ENCODE assay signal across 19 cellular contexts in genomic region chr11:2215561-2216399, GRCh38. TPM values are rescaled to one million over a fixed set of nuclear protein-coding genes. Genes with fewer than 3 reads are reported as not detected.
DNase-seq lines count a peak whose midpoint lies in the region; ATAC-seq, FAIRE-seq and TF ChIP-seq lines count a peak whose summit lies in the region.
"Had no signal": no experiment of that assay in that cellular context is flagged by ENCODE, and none has a peak within 500 bp of the region (broad histone marks: within the 10 kb centered on the region; RNA-seq: fewer than 3 reads in every experiment).

No MANE protein-coding gene starts in this region.

- H3K27ac Mint-ChIP-seq in stimulated activated naive CD8-positive, alpha-beta T cell treated with anti-CD3 and anti-CD28 coated beads, Interleukin-15, amount 100 ng/mL, for 72 hours = no peak overlapping the region
- H3K27ac Mint-ChIP-seq: activated naive CD8-positive, alpha-beta T cell treated with anti-CD3 and anti-CD28 coated beads for 36 hours; activated T-cell treated with anti-CD3 and anti-CD28 coated beads, Interleukin-2, amount 50 U/mL, for 24 hours had no signal

- H3K4ac ChIP-seq in trophoblast cell (ENCODE audit: low read depth, low read length) = no peak overlapping the region

- H2BK5ac ChIP-seq in trophoblast cell (ENCODE audit: low read depth, low read length, poor library complexity) = no peak overlapping the region

- no peak for TF ChIP-seq RAD21 in K562 (CRISPR knock-in tag; conservative IDR thresholded peaks at IDR 0.05 in 1 of 2, IDR thresholded peaks at IDR 0.05 in 1 of 2)

- H3K18ac ChIP-seq in trophoblast cell (ENCODE audit: low read length) = no peak overlapping the region

- peaks cover 10% of the 10 kb centered on the region for H4K20me1 ChIP-seq in K562 (replicated peaks; ENCODE audit: control insufficient read depth, insufficient read depth, low read length)

- POLR2A ChIA-PET in K562 (lab: Yijun Ruan, JAX) = interaction anchor here (0.7 kb wide), 1 partner anchor 347 kb away, joined by 3 read pairs; no protein-coding TSS in a partner anchor

- H2AFZ ChIP-seq in K562 (ENCODE audit: low read depth, low read length) = no peak overlapping the region
- no peak overlapping the region for H2AFZ ChIP-seq in trophoblast cell (ENCODE audit: insufficient read depth, low read length, poor library complexity)

- WGBS in K562 (ENCODE audit: insufficient coverage, low coverage, missing lambda C conversion rate) = 16% methylated on average over 18 of the region's 34 CpGs
- no CpG with 5 or more reads among the region's 34 CpGs for WGBS in trophoblast cell (ENCODE audit: extremely low coverage, insufficient coverage, insufficient read length)

- CTCF ChIA-PET in K562 (lab: Yijun Ruan, JAX; ENCODE audit: low intra/inter-chr PET ratio) = no interaction called here

- in situ Hi-C loops in K562 (cut with MboI) = no loop called here

- peaks cover 28% of the 10 kb centered on the region for H3K4me1 Mint-ChIP-seq in stimulated activated naive CD8-positive, alpha-beta T cell treated with anti-CD3 and anti-CD28 coated beads, Interleukin-15, amount 100 ng/mL, for 72 hours

- no peak overlapping the region for H4K8ac ChIP-seq in trophoblast cell (ENCODE audit: low read depth, low read length)

- H3K9me1 ChIP-seq in K562 (ENCODE audit: control insufficient read depth, insufficient read depth, low read length) = no peaks in the 10 kb centered on the region

- no peak for FAIRE-seq in K562 (lab: Jason Lieb, UNC)

- no peaks in the 10 kb centered on the region for H3K27me3 Mint-ChIP-seq in stimulated activated naive CD8-positive, alpha-beta T cell treated with anti-CD3 and anti-CD28 coated beads, Interleukin-15, amount 100 ng/mL, for 72 hours
- H3K27me3 Mint-ChIP-seq: activated naive CD8-positive, alpha-beta T cell treated with anti-CD3 and anti-CD28 coated beads for 36 hours; activated T-cell treated with anti-CD3 and anti-CD28 coated beads, Interleukin-2, amount 50 U/mL, for 24 hours had no signal

- no peak for TF ChIP-seq EP300 in K562 (IDR thresholded peaks at IDR 0.05; ENCODE audit: low read length)

- no peak overlapping the region for H3K27ac ChIP-seq in K562 (ENCODE audit: extremely low read depth, low read depth, low read length)
- no peak overlapping the region for H3K27ac ChIP-seq in trophoblast cell (ENCODE audit: low read depth, low read length)
- H3K27ac ChIP-seq: body of pancreas, coronary artery, psoas muscle, testis had no signal

- no peak overlapping the region for H3K4me3 Mint-ChIP-seq in stimulated activated naive CD8-positive, alpha-beta T cell treated with anti-CD3 and anti-CD28 coated beads, Interleukin-15, amount 100 ng/mL, for 72 hours
- H3K4me3 Mint-ChIP-seq: activated CD4-positive, alpha-beta T cell treated with anti-CD3 and anti-CD28 coated beads, Interleukin-2, amount 10 ng/mL, durations not matched to agents 7 days and 5 days; activated naive CD8-positive, alpha-beta T cell treated with anti-CD3 and anti-CD28 coated beads for 36 hours; activated T-cell treated with anti-CD3 and anti-CD28 coated beads, Interleukin-2, amount 50 U/mL, for 24 hours; CD4-positive, alpha-beta memory T cell had no signal

- H3K4me1 ChIP-seq in K562 (replicated peaks in 1 of 2; ENCODE audit: control insufficient read depth in 2 of 2, insufficient read depth in 2 of 2, low read length in 2 of 2) = peaks cover 0 to 35% of the 10 kb centered on the region in 2 experiments; a peak in 2 of 5 replicates
- no peaks in the 10 kb centered on the region for H3K4me1 ChIP-seq in trophoblast cell (ENCODE audit: control insufficient read depth in 1 of 2, insufficient read depth in 2 of 2, low read length in 2 of 2)
- H3K4me1 ChIP-seq: psoas muscle had no signal

- H3K79me2 ChIP-seq in K562 (ENCODE audit: control insufficient read depth, insufficient read depth, low read length) (no peaks in the 10 kb centered on the region), trophoblast cell (ENCODE audit: control insufficient read depth, insufficient read depth, low read length, poor library complexity) (no peaks in the 10 kb centered on the region)

- peak; percentile 65 for ATAC-seq in stimulated activated naive CD8-positive, alpha-beta T cell treated with anti-CD3 and anti-CD28 coated beads, Interleukin-15, amount 100 ng/mL, for 72 hours
- no peak for ATAC-seq in stimulated activated naive CD8-positive, alpha-beta T cell treated with anti-CD3 and anti-CD28 coated beads, Interleukin-15, Interleukin-2, amounts not matched to agents 100 U/mL and 50 U/mL, for 24 hours
- peak; percentile 48; the same call in 2 of the 3 replicates for ATAC-seq in K562
- ATAC-seq: body of pancreas had no signal

- no peaks in the 10 kb centered on the region for H3K9me3 ChIP-seq in K562 (replicated peaks; ENCODE audit: control insufficient read depth, insufficient read depth, low read depth, low read length)
- peaks cover 10% of the 10 kb centered on the region for H3K9me3 ChIP-seq in trophoblast cell (ENCODE audit: insufficient read depth, low read depth, low read length)
- H3K9me3 ChIP-seq: body of pancreas, psoas muscle, testis had no signal

- H3K36me3 ChIP-seq in K562 (ENCODE audit: control insufficient read depth, insufficient read depth, low read length) = no peaks in the 10 kb centered on the region
- H3K36me3 ChIP-seq in trophoblast cell (ENCODE audit: control insufficient read depth in 1 of 2, insufficient read depth in 2 of 2, low read length in 2 of 2) = no peaks in the 10 kb centered on the region

- H3K27me3 ChIP-seq in K562 (ENCODE audit: control insufficient read depth in 2 of 2, insufficient read depth in 2 of 2, low read length in 2 of 2) (peaks cover 18 to 64% of the 10 kb centered on the region in 2 experiments; a peak in 4 of 5 replicates), trophoblast cell (ENCODE audit: insufficient read depth, low read length) (no peaks in the 10 kb centered on the region)
- H3K27me3 ChIP-seq: body of pancreas, testis had no signal

- H2AK5ac ChIP-seq in trophoblast cell (ENCODE audit: low read length) = no peak overlapping the region

- no peak overlapping the region for H4K12ac ChIP-seq in trophoblast cell (ENCODE audit: low read depth, low read length)

- no peak overlapping the region; a peak in 1 of 4 replicates for H3K9ac ChIP-seq in K562 (ENCODE audit: insufficient read depth in 1 of 2, low read depth in 2 of 2, low read length in 2 of 2)
- H3K9ac ChIP-seq in trophoblast cell (ENCODE audit: low read length) = no peak overlapping the region

- no peaks in the 10 kb centered on the region for H3K79me1 ChIP-seq in trophoblast cell (ENCODE audit: low read length)

- H4K91ac ChIP-seq in trophoblast cell (ENCODE audit: low read depth, low read length) = no peak overlapping the region

- no peak overlapping the region for H3K14ac ChIP-seq in trophoblast cell (ENCODE audit: low read length)

- no peak overlapping the region for H2BK12ac ChIP-seq in trophoblast cell (ENCODE audit: low read length)

- DNase-seq in stimulated activated naive CD8-positive, alpha-beta T cell treated with anti-CD3 and anti-CD28 coated beads, Interleukin-15, amount 100 ng/mL, for 72 hours = peak in 1 of 2 donors; percentile 5
- DNase-seq in stimulated activated naive CD8-positive, alpha-beta T cell treated with anti-CD3 and anti-CD28 coated beads, Interleukin-15, Interleukin-2, amounts not matched to agents 100 U/mL and 50 U/mL, for 24 hours = no peak
- DNase-seq in K562 (ENCODE audit: extremely low read depth in 1 of 4, low spot score in 3 of 4) (peak in 3 of 4 experiments; percentile 9 to 12 (median 12)), mesenteric fat pad (ENCODE audit: low spot score) (peak; percentile 74), erythroblast (lab: John Stamatoyannopoulos, UW) (no peak), trophoblast cell (no peak)
- DNase-seq in activated CD4-positive, alpha-beta T cell treated with anti-CD3 and anti-CD28 coated beads for 48 hours = no peak
- DNase-seq: activated CD4-positive, alpha-beta T cell treated with anti-CD3 and anti-CD28 coated beads, Interleukin-2, amount 10 ng/mL, durations not matched to agents 7 days and 5 days; activated naive CD8-positive, alpha-beta T cell treated with anti-CD3 and anti-CD28 coated beads for 36 hours; activated T-cell treated with anti-CD3 and anti-CD28 coated beads, Interleukin-2, amount 50 U/mL, for 24 hours; CD4-positive, alpha-beta memory T cell; NCI-H1930; NCI-H446; psoas muscle; testis had no signal

- peak in 1 of 3 experiments; percentile 49; a peak in 2 of 6 replicates for TF ChIP-seq CTCF in K562 (IDR thresholded peaks at IDR 0.05 in 2 of 3, conservative IDR thresholded peaks at IDR 0.05 in 1 of 3; ENCODE audit: insufficient read depth in 2 of 3, low read depth in 1 of 3, low read length in 3 of 3)

- H3K4me2 ChIP-seq in K562 (ENCODE audit: insufficient read depth, low read length) (no peak overlapping the region), trophoblast cell (ENCODE audit: low read length) (no peak overlapping the region)

- H3K4me3 ChIP-seq in K562 = no peak overlapping the region
- H3K4me3 ChIP-seq in trophoblast cell (ENCODE audit: low read depth, low read length) = no peak overlapping the region
- H3K4me3 ChIP-seq: body of pancreas, coronary artery, psoas muscle, testis had no signal

- H2BK120ac ChIP-seq in trophoblast cell (ENCODE audit: insufficient read depth, low read length, poor library complexity) = no peak overlapping the region

- intact Hi-C loops in K562 (cut with micrococcal nuclease) = no loop called here

- no peak for TF ChIP-seq POLR2A in K562 (conservative IDR thresholded peaks at IDR 0.05)
- no peak for TF ChIP-seq POLR2A in erythroblast (IDR thresholded peaks at IDR 0.05; ENCODE audit: low read length)

- no peaks in the 10 kb centered on the region for H3K9me3 Mint-ChIP-seq in stimulated activated naive CD8-positive, alpha-beta T cell treated with anti-CD3 and anti-CD28 coated beads, Interleukin-15, amount 100 ng/mL, for 72 hours
- H3K9me3 Mint-ChIP-seq: activated naive CD8-positive, alpha-beta T cell treated with anti-CD3 and anti-CD28 coated beads for 36 hours; activated T-cell treated with anti-CD3 and anti-CD28 coated beads, Interleukin-2, amount 50 U/mL, for 24 hours had no signal

- BruUV-seq in K562 (replicated peaks; lab: Mats Ljungman, UMichigan) = no TSS peak

- H3K23ac ChIP-seq in trophoblast cell (ENCODE audit: low read length) = no peak overlapping the region

RNA-seq across cellular contexts. Expression of gene TH, which starts 44.2 kb away (rescaled TPM):
- not detected in 2 replicates for total RNA-seq in K562 (2011; cell fraction: chromatin; rRNA removed; ENCODE audit: low replicate concordance)
- not detected in 2 replicates for total RNA-seq in K562 (2011; cell fraction: nucleolus; rRNA removed)
- not detected in 2 replicates for total RNA-seq in K562 (2011; cell fraction: nucleoplasm; rRNA removed)
- total RNA-seq in K562 (2014; rRNA removed) (not detected in 2 replicates), K562 (2014; rRNA removed; fragmentation: Illumina TruSeq; extraction: Trizol) (not detected in 2 replicates), K562 (2015; rRNA removed; fragmentation: Illumina TruSeq; extraction: Trizol) (not detected in 2 replicates), K562 (2021) (not detected in 2 replicates), mesenteric fat pad (not detected)
- polyA plus RNA-seq in K562 (2011; rRNA removed) (not detected in 2 replicates), K562 (2014; fragmentation: Illumina TruSeq; extraction: Trizol) (not detected in 2 replicates), K562 (2014; fragmentation: Nextera tagmentation; extraction: Ambion mirVana) (not detected), K562 (2014; rRNA removed) (not detected in 2 replicates)
- 0.06 TPM in 1 of 2 replicates, not detected in the other for polyA plus RNA-seq in K562 (2011; cell fraction: cytosol; rRNA removed)
- polyA plus RNA-seq in K562 (2011; cell fraction: nucleus; rRNA removed) = not detected in 2 replicates
- not detected in 2 replicates for polyA plus RNA-seq in K562 (2012)
- polyA minus RNA-seq in K562 (2011; rRNA and poly(A)+ RNA removed) = not detected in 2 replicates
- not detected in 2 replicates for polyA minus RNA-seq in K562 (2011; cell fraction: cytosol; rRNA and poly(A)+ RNA removed)
- polyA minus RNA-seq in K562 (2011; cell fraction: nucleus; rRNA and poly(A)+ RNA removed) = not detected in 2 replicates
- 0.03 TPM in 2 replicates for polyA plus RNA-seq in trophoblast cell (2013)
- total RNA-seq: activated CD4-positive, alpha-beta T cell treated with anti-CD3 and anti-CD28 coated beads, Interleukin-2, amount 10 ng/mL, durations not matched to agents 7 days and 5 days; activated naive CD8-positive, alpha-beta T cell treated with anti-CD3 and anti-CD28 coated beads for 36 hours; CD4-positive, alpha-beta memory T cell; fibroblast of villous mesenchyme had no signal
- polyA plus RNA-seq: CD4-positive, alpha-beta memory T cell had no signal

RNA-seq across cellular contexts. Expression of gene ASCL2, which starts 54.6 kb away (rescaled TPM):
- total RNA-seq in K562 (2011; cell fraction: chromatin; rRNA removed; ENCODE audit: low replicate concordance) = 0.25 and 0.30 TPM in 2 replicates
- 0.79 and 0.83 TPM in 2 replicates for total RNA-seq in K562 (2011; cell fraction: nucleolus; rRNA removed)
- 0.22 and 0.31 TPM in 2 replicates for total RNA-seq in K562 (2011; cell fraction: nucleoplasm; rRNA removed)
- total RNA-seq in K562 (2014; rRNA removed) (1.4 and 1.7 TPM in 2 replicates), K562 (2014; rRNA removed; fragmentation: Illumina TruSeq; extraction: Trizol) (0.11 TPM in 1 of 2 replicates, not detected in the other), K562 (2015; rRNA removed; fragmentation: Illumina TruSeq; extraction: Trizol) (0.36 and 0.53 TPM in 2 replicates), K562 (2021) (1.1 and 1.2 TPM in 2 replicates), mesenteric fat pad (0.64 TPM)
- polyA plus RNA-seq in K562 (2011; rRNA removed) (0.07 and 0.15 TPM in 2 replicates), K562 (2014; fragmentation: Illumina TruSeq; extraction: Trizol) (0.12 and 0.26 TPM in 2 replicates), K562 (2014; fragmentation: Nextera tagmentation; extraction: Ambion mirVana) (not detected), K562 (2014; rRNA removed) (0.76 and 1.4 TPM in 2 replicates)
- 0.15 and 1.7 TPM in 2 replicates for polyA plus RNA-seq in K562 (2011; cell fraction: cytosol; rRNA removed)
- polyA plus RNA-seq in K562 (2011; cell fraction: nucleus; rRNA removed) = 0.13 and 0.40 TPM in 2 replicates
- 0.93 and 1.0 TPM in 2 replicates for polyA plus RNA-seq in K562 (2012)
- polyA minus RNA-seq in K562 (2011; rRNA and poly(A)+ RNA removed) = not detected in 2 replicates
- not detected in 2 replicates for polyA minus RNA-seq in K562 (2011; cell fraction: cytosol; rRNA and poly(A)+ RNA removed)
- polyA minus RNA-seq in K562 (2011; cell fraction: nucleus; rRNA and poly(A)+ RNA removed) = 0.22 and 0.27 TPM in 2 replicates
- 0.59 and 0.60 TPM in 2 replicates for polyA plus RNA-seq in trophoblast cell (2013)
- total RNA-seq: fibroblast of villous mesenchyme, psoas muscle had no signal
- polyA plus RNA-seq: neural cell had no signal

RNA-seq across cellular contexts. Expression of gene INS, which starts 54.8 kb away (rescaled TPM):
- not detected in 2 replicates for total RNA-seq in K562 (2011; cell fraction: chromatin; rRNA removed; ENCODE audit: low replicate concordance)
- total RNA-seq in K562 (2011; cell fraction: nucleolus; rRNA removed) = not detected in 2 replicates
- not detected in 2 replicates for total RNA-seq in K562 (2011; cell fraction: nucleoplasm; rRNA removed)
- total RNA-seq in K562 (2014; rRNA removed) = not detected in 2 replicates
- total RNA-seq in K562 (2014; rRNA removed; fragmentation: Illumina TruSeq; extraction: Trizol) = not detected in 2 replicates
- total RNA-seq in K562 (2015; rRNA removed; fragmentation: Illumina TruSeq; extraction: Trizol) = not detected in 2 replicates
- total RNA-seq in K562 (2021) = not detected in 2 replicates
- polyA plus RNA-seq in K562 (2011; rRNA removed) = not detected in 2 replicates
- polyA plus RNA-seq in K562 (2011; cell fraction: cytosol; rRNA removed) = not detected in 2 replicates
- not detected in 2 replicates for polyA plus RNA-seq in K562 (2011; cell fraction: nucleus; rRNA removed)
- polyA plus RNA-seq in K562 (2012) = not detected in 2 replicates
- polyA plus RNA-seq in K562 (2014; fragmentation: Illumina TruSeq; extraction: Trizol) = not detected in 2 replicates
- polyA plus RNA-seq in K562 (2014; fragmentation: Nextera tagmentation; extraction: Ambion mirVana) = not detected
- polyA plus RNA-seq in K562 (2014; rRNA removed) = not detected in 2 replicates
- polyA minus RNA-seq in K562 (2011; rRNA and poly(A)+ RNA removed) = not detected in 2 replicates
- not detected in 2 replicates for polyA minus RNA-seq in K562 (2011; cell fraction: cytosol; rRNA and poly(A)+ RNA removed)
- not detected in 2 replicates for polyA minus RNA-seq in K562 (2011; cell fraction: nucleus; rRNA and poly(A)+ RNA removed)
- 0.74 TPM for total RNA-seq in mesenteric fat pad
- polyA plus RNA-seq in trophoblast cell (2013) = not detected in 2 replicates
- total RNA-seq: activated CD4-positive, alpha-beta T cell treated with anti-CD3 and anti-CD28 coated beads, Interleukin-2, amount 10 ng/mL, durations not matched to agents 7 days and 5 days; activated naive CD8-positive, alpha-beta T cell treated with anti-CD3 and anti-CD28 coated beads for 36 hours; CD4-positive, alpha-beta memory T cell; fibroblast of villous mesenchyme; psoas muscle; testis had no signal
- polyA plus RNA-seq: CD4-positive, alpha-beta memory T cell; neural cell had no signal

Comparison
In these comparisons a context has a peak if more than half of its experiments do, and no peak if none do; other contexts are left out.
1. DNase-seq: peak in K562 (3 of 4) and mesenteric fat pad (single experiment); none in stimulated activated naive CD8-positive, alpha-beta T cell treated with anti-CD3 and anti-CD28 coated beads, Interleukin-15, Interleukin-2, amounts not matched to agents 100 U/mL and 50 U/mL, for 24 hours (single experiment), activated CD4-positive, alpha-beta T cell treated with anti-CD3 and anti-CD28 coated beads for 48 hours (single experiment), erythroblast (0 of 2) and trophoblast cell (0 of 2).